Comparison of ENCODE assay signal across 3 cellular contexts in genomic region chr11:14695656-14696055, GRCh38. TPM values are rescaled to one million over a fixed set of nuclear protein-coding genes. Genes with fewer than 3 reads are reported as not detected.
"Had no signal": no experiment of that assay in that cellular context is flagged by ENCODE, and none has a peak within 500 bp of the region (broad histone marks: within the 10 kb centered on the region; RNA-seq: fewer than 3 reads in every experiment).

No MANE protein-coding gene starts in this region.

RNA-seq across cellular contexts. Expression of gene PDE3B, which starts 52.1 kb away (rescaled TPM):
- total RNA-seq: OCI-LY7, PC-9, RPMI7951 had no signal
